Comparison of ENCODE assay signal across 9 cellular contexts in the genomic region with DNA sequence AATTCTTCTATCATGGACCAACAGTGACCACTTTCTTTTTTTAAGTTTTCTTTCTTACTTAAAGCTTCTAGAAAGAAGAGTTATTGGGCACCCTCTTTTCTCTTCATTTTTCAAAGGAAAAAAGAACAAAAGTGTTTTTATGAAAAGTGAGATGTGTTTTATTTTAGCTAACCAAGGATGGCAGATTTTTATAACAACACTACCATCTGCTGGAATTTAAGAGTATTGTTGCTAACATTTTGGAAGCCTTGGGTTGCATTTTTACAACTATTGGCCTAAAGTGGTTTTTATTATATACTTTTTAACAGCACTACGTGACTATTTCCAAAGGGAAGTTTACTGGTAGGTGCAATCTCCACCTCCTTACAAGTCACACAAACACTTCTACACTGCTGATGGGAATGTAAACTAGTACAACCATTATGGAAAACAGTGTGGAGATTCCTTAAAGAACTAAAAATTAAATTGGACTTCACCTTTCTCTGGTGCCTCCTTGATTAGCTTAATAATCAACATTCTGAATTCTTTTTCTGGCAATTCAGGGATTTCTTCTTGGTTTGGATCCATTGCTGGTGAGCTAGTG.
DNase-seq lines count a peak whose midpoint lies in the region; ATAC-seq and TF ChIP-seq lines count a peak whose summit lies in the region.
"Had no signal": no experiment of that assay in that cellular context is flagged by ENCODE, and none has a peak within 500 bp of the region (broad histone marks: within the 10 kb centered on the region; RNA-seq: fewer than 3 reads in every experiment).

No MANE protein-coding gene starts in this region.

- intact Hi-C loops in A673 (cut with micrococcal nuclease; ENCODE audit: unreplicated experiment): loop anchor here (10.0 kb wide), 1 partner anchor 485 kb away; no protein-coding TSS in a partner anchor

- TF ChIP-seq CTCF in A673 (conservative IDR thresholded peaks at IDR 0.05; ENCODE audit: low read depth, low read length) (peak; percentile 51; the same call in 1 of the 2 replicates), fibroblast of the aortic adventitia (IDR thresholded peaks at IDR 0.05; ENCODE audit: insufficient read depth, low read length) (peak; percentile 37)

- H3K4me3 ChIP-seq in A673 (ENCODE audit: low read depth, low read length, poor library complexity, severe bottlenecking) (no peak overlapping the region), fibroblast of the aortic adventitia (ENCODE audit: low read depth, low read length) (no peak overlapping the region)

- POLR2A ChIA-PET in A673 (lab: Charles Lee; ENCODE audit: low non-redundant PET): no interaction called here

- no TSS peak for BruUV-seq in A673 (replicated peaks; lab: Mats Ljungman, UMichigan)

- no peak overlapping the region for H3K27ac ChIP-seq in A673 (ENCODE audit: low read depth, low read length, poor library complexity, severe bottlenecking)

- H3K36me3 ChIP-seq in A673 (ENCODE audit: insufficient read depth, low read length, poor library complexity, severe bottlenecking): no peaks in the 10 kb centered on the region

- CTCF ChIA-PET in A673 (lab: Charles Lee): no interaction called here

- no peaks in the 10 kb centered on the region for H3K4me1 ChIP-seq in A673 (ENCODE audit: insufficient read depth, low read length, poor library complexity, severe bottlenecking)

- ATAC-seq in GM18867 (IDR thresholded peaks at IDR 0.05; ENCODE audit: unreplicated experiment) (peak; percentile 59), HG03469 (IDR thresholded peaks at IDR 0.05; ENCODE audit: unreplicated experiment) (no peak)

- DNase-seq in A673 (ENCODE audit: low spot score): peak; percentile 16
- peak; percentile 25 for DNase-seq in OCI-M1 (lab: John Stamatoyannopoulos, UW)
- peak; percentile 42 for DNase-seq in fibroblast of the aortic adventitia (ENCODE audit: low read depth)
- no peak for DNase-seq in NCI-H2227 treated with DMSO at 0.1 percent for 48 hours (lab: John Stamatoyannopoulos, UW)
- no peak for DNase-seq in middle frontal gyrus (ENCODE audit: extremely low spot score, low spot score)
- no peak for DNase-seq in pons (ENCODE audit: low spot score)
- DNase-seq: NCI-H748 treated with DMSO at 0.1 percent for 48 hours had no signal

- no peaks in the 10 kb centered on the region for H3K27me3 ChIP-seq in A673 (replicated peaks; ENCODE audit: insufficient read depth, low read depth, low read length, poor library complexity)

- no peaks in the 10 kb centered on the region for H3K9me3 ChIP-seq in A673 (ENCODE audit: low read depth, low read length, poor library complexity, severe bottlenecking)

Comparison
In these comparisons a context has a peak if more than half of its experiments do, and no peak if none do; other contexts are left out.
1. DNase-seq: peak in A673 (single experiment), OCI-M1 (single experiment) and fibroblast of the aortic adventitia (single experiment); none in NCI-H2227 treated with DMSO at 0.1 percent for 48 hours (single experiment), middle frontal gyrus (single experiment) and pons (single experiment).